ENCODE assay signal across 8 cellular contexts in genomic region chr5:55231476-55232193, GRCh38. TPM values are rescaled to one million over a fixed set of nuclear protein-coding genes. Genes with fewer than 3 reads are reported as not detected.
DNase-seq lines count a peak whose midpoint lies in the region; ATAC-seq, FAIRE-seq and TF ChIP-seq lines count a peak whose summit lies in the region.

No MANE protein-coding gene starts in this region.

- no peaks in the 10 kb centered on the region for H4K20me1 ChIP-seq in MM.1S (ENCODE audit: insufficient read depth, low read length)
- H4K20me1 ChIP-seq in astrocyte (ENCODE audit: insufficient read depth, low read length), result peaks cover 13% of the 10 kb centered on the region

- no peak for TF ChIP-seq EP300 in upper lobe of left lung (IDR thresholded peaks at IDR 0.05)

- no peak for TF ChIP-seq POLR2A in upper lobe of left lung (IDR thresholded peaks at IDR 0.05)

- H3K9me3 Mint-ChIP-seq in astrocyte (ENCODE audit: unreplicated experiment) (peaks cover 11% of the 10 kb centered on the region), memory B cell (no peaks in the 10 kb centered on the region)

- H3K4me3 Mint-ChIP-seq in astrocyte (ENCODE audit: unreplicated experiment), result peak overlapping the region; percentile 87
- peak overlapping the region; percentile 87 for H3K4me3 Mint-ChIP-seq in memory B cell

- peak overlapping the region; percentile 75 for H3K27ac Mint-ChIP-seq in astrocyte (ENCODE audit: unreplicated experiment)
- H3K27ac Mint-ChIP-seq in memory B cell, result peak overlapping the region; percentile 54

- H3K27ac ChIP-seq in MM.1S (ENCODE audit: low read length) (no peak overlapping the region), astrocyte (ENCODE audit: low read depth, low read length) (no peak overlapping the region), upper lobe of left lung (no peak overlapping the region)

- H3K4me2 ChIP-seq in MM.1S (ENCODE audit: low read depth, low read length) (peak overlapping the region; percentile 100; the same call in 1 of the 2 replicates), astrocyte (ENCODE audit: low read length) (peak overlapping the region; percentile 97)

- H3K4me1 ChIP-seq in MM.1S (ENCODE audit: low read length) (0 out of 2 replicates have a peak, but pooled peaks cover 7% of the 10 kb centered on the region), astrocyte (ENCODE audit: insufficient read depth, low read length) (peaks cover 31% of the 10 kb centered on the region), upper lobe of left lung (peaks cover 47 to 52% (median 48%) of the 10 kb centered on the region in 4 donors)

- 3 to 20% methylated on average over 7 to 44 of the region's 45 CpGs for WGBS in upper lobe of left lung, 2 donors

- H3K36me3 ChIP-seq in MM.1S (replicated peaks; ENCODE audit: insufficient read depth, low read length), result no peaks in the 10 kb centered on the region
- no peaks in the 10 kb centered on the region for H3K36me3 ChIP-seq in astrocyte (ENCODE audit: insufficient read depth, low read length)
- no peaks in the 10 kb centered on the region for H3K36me3 ChIP-seq in upper lobe of left lung

- peaks cover 44% of the 10 kb centered on the region for H3K27me3 ChIP-seq in MM.1S (replicated peaks; ENCODE audit: insufficient read depth, low read length)
- H3K27me3 ChIP-seq in astrocyte (ENCODE audit: insufficient read depth, low read length), result peaks cover 69% of the 10 kb centered on the region
- H3K27me3 ChIP-seq in upper lobe of left lung, result peaks cover 0 to 79% (median 53%) of the 10 kb centered on the region in 4 donors

- H3K4me1 Mint-ChIP-seq in astrocyte (ENCODE audit: low read depth, unreplicated experiment), result peaks cover 2% of the 10 kb centered on the region
- peaks cover 24% of the 10 kb centered on the region for H3K4me1 Mint-ChIP-seq in memory B cell

- H2AFZ ChIP-seq in MM.1S (ENCODE audit: low read length), result no peak overlapping the region
- peak overlapping the region; percentile 40 for H2AFZ ChIP-seq in astrocyte (ENCODE audit: low read depth, low read length)

- peak; percentile 8 for ATAC-seq in memory B cell (ENCODE audit: low read depth)
- ATAC-seq in upper lobe of left lung (ENCODE audit: low FRiP score in 2 of 2), result no peak
- ATAC-seq in GM21529 (IDR thresholded peaks at IDR 0.05; ENCODE audit: unreplicated experiment), result no peak

- H3K9ac ChIP-seq in MM.1S (ENCODE audit: low read length) (no peak overlapping the region), astrocyte (ENCODE audit: low read length) (no peak overlapping the region)

- peaks cover 10% of the 10 kb centered on the region; the same call in 1 of the 2 replicates for H3F3A ChIP-seq in MM.1S (ENCODE audit: insufficient read depth, low read length)

- TF ChIP-seq CTCF in MM.1S (IDR thresholded peaks at IDR 0.05; ENCODE audit: low read length), result no peak
- no peak for TF ChIP-seq CTCF in astrocyte (IDR thresholded peaks at IDR 0.05; ENCODE audit: insufficient read depth, low read depth, low read length)
- TF ChIP-seq CTCF in upper lobe of left lung (IDR thresholded peaks at IDR 0.05), result peak in 1 of 6 experiments; percentile 14

- DNase-seq in DMS114 treated with DMSO at 0.1 percent for 48 hours (lab: John Stamatoyannopoulos, UW; ENCODE audit: unreplicated experiment), result peak; percentile 11
- no peak for DNase-seq in MM.1S
- no peak for DNase-seq in astrocyte (ENCODE audit: low read depth)
- DNase-seq in memory B cell (ENCODE audit: low spot score in 2 of 2), result no peak
- peak in 1 of 2 donors; percentile 83 for DNase-seq in upper lobe of left lung
- no peak for DNase-seq in GDM1 (lab: John Stamatoyannopoulos, UW)
- DNase-seq in NCI-H774 (lab: John Stamatoyannopoulos, UW), result no peak

- peaks cover 2% of the 10 kb centered on the region for H3K36me3 Mint-ChIP-seq in astrocyte (ENCODE audit: low read depth, unreplicated experiment)
- H3K36me3 Mint-ChIP-seq in memory B cell, result no peaks in the 10 kb centered on the region

- no peaks in the 10 kb centered on the region for H3K9me2 ChIP-seq in MM.1S (replicated peaks; ENCODE audit: insufficient read depth, low read length)

- H3K79me2 ChIP-seq in MM.1S (ENCODE audit: low read length) (no peaks in the 10 kb centered on the region), astrocyte (ENCODE audit: insufficient read depth, low read length) (no peaks in the 10 kb centered on the region)

- FAIRE-seq in astrocyte (lab: Jason Lieb, UNC), result no peak

- no peaks in the 10 kb centered on the region for H3K9me3 ChIP-seq in MM.1S (replicated peaks; ENCODE audit: insufficient read depth, low read length)
- H3K9me3 ChIP-seq in astrocyte (ENCODE audit: insufficient read depth, low read depth, low read length), result no peaks in the 10 kb centered on the region
- no peaks in the 10 kb centered on the region for H3K9me3 ChIP-seq in upper lobe of left lung

- H3K27me3 Mint-ChIP-seq in astrocyte (ENCODE audit: low read depth, unreplicated experiment) (peaks cover 64% of the 10 kb centered on the region), memory B cell (peaks cover 35% of the 10 kb centered on the region)

- H3K4me3 ChIP-seq in MM.1S (ENCODE audit: low read length), result peak overlapping the region; percentile 17; the same call in 1 of the 2 replicates
- H3K4me3 ChIP-seq in astrocyte (ENCODE audit: insufficient read depth, low read depth, low read length), result no peak overlapping the region
- H3K4me3 ChIP-seq in upper lobe of left lung, result peak overlapping the region in 3 of 4 donors; percentile 43 to 56 (median 52)

RNA-seq across cellular contexts. Expression of gene CCNO, which starts 1.8 kb away (rescaled TPM):
- total RNA-seq in astrocyte (0.19 and 0.43 TPM in 2 replicates), upper lobe of left lung (1 to 10 TPM in 4 of 6 donors, under 1 TPM in 1, not detected in 1; 0.31 to 8.5 (median 2.4) TPM)

RNA-seq across cellular contexts. Expression of gene MCIDAS, which starts 4.5 kb away (rescaled TPM):
- not detected in 2 replicates for total RNA-seq in astrocyte
- 1 to 10 TPM in 1 of 6 donors, under 1 TPM in 3, not detected in 2; 0.22 to 2.2 (median 0.45) TPM for total RNA-seq in upper lobe of left lung

RNA-seq across cellular contexts. Expression of gene CDC20B, which starts 58.7 kb away (rescaled TPM):
- total RNA-seq in astrocyte (0.11 and 0.17 TPM in 2 replicates), upper lobe of left lung (1 to 10 TPM in 3 of 6 donors, under 1 TPM in 3; 0.09 to 5.5 (median 1.5) TPM)
